Comparison of ENCODE assay signal across 9 cellular contexts in the genomic region with DNA sequence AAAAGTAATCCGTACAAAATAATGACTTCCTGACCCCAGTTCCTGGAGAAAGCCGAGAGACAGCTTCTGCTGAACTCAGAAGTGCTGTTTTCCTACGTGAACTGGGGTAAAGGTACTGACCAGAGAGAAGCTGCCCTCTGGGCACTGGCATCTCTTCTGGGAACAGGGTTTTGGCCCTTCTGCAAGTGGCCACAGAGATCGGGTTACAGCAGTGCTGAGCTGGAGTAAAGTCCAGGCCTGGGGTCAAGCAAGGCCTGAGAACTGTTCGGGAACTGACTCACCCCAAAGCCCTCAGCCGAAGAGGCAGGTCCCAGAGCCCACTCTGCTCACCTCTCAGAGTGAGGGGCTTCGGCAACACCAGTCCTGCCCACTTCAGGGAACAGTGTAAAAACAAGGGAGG.
DNase-seq lines count a peak whose midpoint lies in the region; ATAC-seq, FAIRE-seq and TF ChIP-seq lines count a peak whose summit lies in the region.
"Had no signal": no experiment of that assay in that cellular context is flagged by ENCODE, and none has a peak within 500 bp of the region (broad histone marks: within the 10 kb centered on the region; RNA-seq: fewer than 3 reads in every experiment).

No MANE protein-coding gene starts in this region.

- no peaks in the 10 kb centered on the region for H4K20me1 ChIP-seq in astrocyte (ENCODE audit: insufficient read depth, low read length)

- DNase-seq in AG08395 (ENCODE audit: low spot score) (peak; percentile 40), HTR-8/SVneo (ENCODE audit: insufficient read length, low spot score) (peak; percentile 48), astrocyte (ENCODE audit: low read depth) (peak; percentile 43), right lobe of liver (peak; percentile 54 to 87 (median 87)), NAMALWA (ENCODE audit: low spot score) (no peak)

- H3K4me3 ChIP-seq in astrocyte (ENCODE audit: insufficient read depth, low read depth, low read length) (no peak overlapping the region), right lobe of liver (no peak overlapping the region)
- H3K4me3 ChIP-seq: ascending aorta had no signal

- H3K27ac ChIP-seq in astrocyte (ENCODE audit: low read depth, low read length) (no peak overlapping the region), right lobe of liver (peak overlapping the region in 2 of 3 donors; percentile 60 to 61)
- H3K27ac ChIP-seq: ascending aorta had no signal

- ATAC-seq in right lobe of liver = peak; percentile 96 to 99 (median 98)
- no peak for ATAC-seq in HG03039 (IDR thresholded peaks at IDR 0.05; ENCODE audit: unreplicated experiment)
- no peak for ATAC-seq in GM19452 (IDR thresholded peaks at IDR 0.05; ENCODE audit: unreplicated experiment)
- no peak for ATAC-seq in GM19397 (IDR thresholded peaks at IDR 0.05; ENCODE audit: unreplicated experiment)

- H3K36me3 ChIP-seq in astrocyte (ENCODE audit: insufficient read depth, low read length) (no peaks in the 10 kb centered on the region), right lobe of liver (no peaks in the 10 kb centered on the region)
- H3K36me3 ChIP-seq: ascending aorta had no signal

- no peak overlapping the region for H3K9ac ChIP-seq in astrocyte (ENCODE audit: low read length)

- FAIRE-seq in HTR-8/SVneo (lab: Jason Lieb, UNC) = no peak
- FAIRE-seq in astrocyte (lab: Jason Lieb, UNC) = no peak

- H3K79me2 ChIP-seq in astrocyte (ENCODE audit: insufficient read depth, low read length) = no peaks in the 10 kb centered on the region

- no peak overlapping the region for H3K27ac Mint-ChIP-seq in astrocyte (ENCODE audit: unreplicated experiment)

- peaks cover 34% of the 10 kb centered on the region for H3K4me1 Mint-ChIP-seq in astrocyte (ENCODE audit: low read depth, unreplicated experiment)

- H3K9me3 ChIP-seq in astrocyte (ENCODE audit: insufficient read depth, low read depth, low read length) (no peaks in the 10 kb centered on the region), right lobe of liver (no peaks in the 10 kb centered on the region)
- H3K9me3 ChIP-seq: ascending aorta had no signal

- H3K4me1 ChIP-seq in astrocyte (ENCODE audit: insufficient read depth, low read length) (peaks cover 16% of the 10 kb centered on the region), right lobe of liver (peaks cover 0 to 20% (median 7%) of the 10 kb centered on the region in 4 donors)

- no peak for TF ChIP-seq POLR2A in right lobe of liver (IDR thresholded peaks at IDR 0.05)

- TF ChIP-seq CTCF in astrocyte (IDR thresholded peaks at IDR 0.05; ENCODE audit: insufficient read depth, low read depth, low read length) (no peak), right lobe of liver (IDR thresholded peaks at IDR 0.05) (no peak)

- intact Hi-C loops in right lobe of liver (cut with DNase I) = no loop called here

- H3K4me3 Mint-ChIP-seq in astrocyte (ENCODE audit: unreplicated experiment) = no peak overlapping the region

- H3K36me3 Mint-ChIP-seq in astrocyte (ENCODE audit: low read depth, unreplicated experiment) = no peaks in the 10 kb centered on the region

- H3K9me3 Mint-ChIP-seq in astrocyte (ENCODE audit: unreplicated experiment) = no peaks in the 10 kb centered on the region

- H3K27me3 Mint-ChIP-seq in astrocyte (ENCODE audit: low read depth, unreplicated experiment) = no peaks in the 10 kb centered on the region

- H3K4me2 ChIP-seq in astrocyte (ENCODE audit: low read length) = no peak overlapping the region

- H3K27me3 ChIP-seq in astrocyte (ENCODE audit: insufficient read depth, low read length) (no peaks in the 10 kb centered on the region), right lobe of liver (no peaks in the 10 kb centered on the region)
- H3K27me3 ChIP-seq: ascending aorta had no signal

- 26% methylated on average over 6 of the region's 7 CpGs for WGBS in right lobe of liver (ENCODE audit: insufficient coverage, low coverage, low lambda C conversion rate, missing lambda C conversion rate)

- H2AFZ ChIP-seq in astrocyte (ENCODE audit: low read depth, low read length) = no peak overlapping the region

Comparison
In these comparisons a context has a peak if more than half of its experiments do, and no peak if none do; other contexts are left out.
1. ATAC-seq: peak in right lobe of liver (4 of 4); none in HG03039 (single experiment), GM19452 (single experiment) and GM19397 (single experiment).